Comparison of ENCODE assay signal across 31 cellular contexts in the genomic region with DNA sequence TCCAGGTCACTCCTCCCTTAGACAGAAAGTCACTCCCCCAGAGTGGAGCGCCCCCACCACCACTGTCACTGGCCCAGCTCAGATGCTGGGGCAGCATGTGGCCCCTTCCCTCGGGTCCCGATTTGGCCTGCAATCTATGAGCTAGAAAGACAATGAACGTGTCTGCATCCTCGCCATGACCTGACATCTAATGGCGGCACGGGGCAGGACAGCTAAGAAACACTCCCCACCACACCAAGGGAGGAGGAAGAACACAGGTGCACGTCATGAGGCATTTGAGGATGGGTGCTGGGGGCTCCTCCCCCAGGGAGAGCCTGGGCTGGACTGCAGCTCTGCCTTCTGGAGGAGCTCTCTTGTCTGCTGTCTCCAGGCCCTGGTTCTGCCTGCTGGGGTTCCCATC. TPM values are rescaled to one million over a fixed set of nuclear protein-coding genes. Genes with fewer than 3 reads are reported as not detected.
"Had no signal": no experiment of that assay in that cellular context is flagged by ENCODE, and none has a peak within 500 bp of the region (broad histone marks: within the 10 kb centered on the region; RNA-seq: fewer than 3 reads in every experiment).

No MANE protein-coding gene starts in this region.

- H3K9ac ChIP-seq: SK-N-SH had no signal

- H3K36me3 ChIP-seq: brain microvascular endothelial cell, MG63, Peyer's patch, SJSA1 had no signal

- DNase-seq: activated CD4-positive, alpha-beta memory T cell treated with anti-CD3 and anti-CD28 coated beads for 36 hours; activated CD4-positive, alpha-beta T cell treated with anti-CD3 and anti-CD28 coated beads, Interleukin-2, amount 50 U/mL, for 1 hour; activated effector memory CD4-positive, alpha-beta T cell treated with Interleukin-2 at 50 U/mL for 16 hours; activated naive CD4-positive, alpha-beta T cell treated with anti-CD3 and anti-CD28 coated beads, Interleukin-2, amount 10 ng/mL, durations not matched to agents 7 days and 5 days; activated naive CD8-positive, alpha-beta T cell treated with anti-CD3 and anti-CD28 coated beads, Interleukin-2, amount 50 U/mL, for 24 hours; activated T-cell treated with anti-CD3 and anti-CD28 coated beads, Interleukin-2, amount 50 U/mL, for 24 hours; anterior cingulate cortex; brain microvascular endothelial cell; central memory CD4-positive, alpha-beta T cell; Kasumi-1; KG1; MG63; NCI-H1048; NCI-H1436 treated with DMSO at 0.1 percent for 48 hours; NCI-H1694 treated with DMSO at 0.1 percent for 48 hours; NCI-H2029 treated with DMSO at 0.1 percent for 48 hours; NCI-H2107; NCI-H2171; NCI-H510A; NCI-H526; NCI-H748 treated with DMSO at 0.1 percent for 48 hours; NK-92 treated with Interleukin-12 subunit alpha and Interleukin-12 subunit beta, amount 100 ng/mL, for 24 hours; PC-3; Peyer's patch; RPMI8226; SHP77 treated with DMSO at 0.1 percent for 48 hours; SK-N-SH had no signal

- H3K4me1 Mint-ChIP-seq: activated naive CD4-positive, alpha-beta T cell treated with anti-CD3 and anti-CD28 coated beads, Interleukin-2, amount 10 ng/mL, durations not matched to agents 7 days and 5 days; activated naive CD8-positive, alpha-beta T cell treated with anti-CD3 and anti-CD28 coated beads, Interleukin-2, amount 50 U/mL, for 24 hours had no signal

- H3K27me3 ChIP-seq: brain microvascular endothelial cell, MG63, Peyer's patch, SJSA1 had no signal

- H3K4me2 ChIP-seq: SK-N-SH had no signal

- H3K4me1 ChIP-seq: Peyer's patch, SJSA1 had no signal

- H3K4me3 ChIP-seq: MG63, Peyer's patch, SJSA1 had no signal

- H3K27ac ChIP-seq: brain microvascular endothelial cell, Peyer's patch, SJSA1 had no signal

- H3K27ac Mint-ChIP-seq: activated CD4-positive, alpha-beta memory T cell treated with anti-CD3 and anti-CD28 coated beads for 36 hours; activated naive CD4-positive, alpha-beta T cell treated with anti-CD3 and anti-CD28 coated beads, Interleukin-2, amount 10 ng/mL, durations not matched to agents 7 days and 5 days; activated naive CD8-positive, alpha-beta T cell; activated naive CD8-positive, alpha-beta T cell treated with anti-CD3 and anti-CD28 coated beads, Interleukin-2, amount 50 U/mL, for 24 hours; activated T-cell treated with anti-CD3 and anti-CD28 coated beads, Interleukin-2, amount 50 U/mL, for 24 hours; T-helper 1 cell treated with Interleukin-12 subunit alpha and Interleukin-12 subunit beta and Interleukin-4 antibody, amounts not matched to agents 30 μg/mL and 1 μg/mL, for 36 hours; T-helper 2 cell treated with Interferon-gamma antibody and Interleukin-4, amounts not matched to agents 5 μg/mL and 100 μg/mL, for 36 hours had no signal

- H3K9me3 ChIP-seq: MG63, Peyer's patch, SJSA1, SK-N-SH had no signal

- ATAC-seq: activated naive CD8-positive, alpha-beta T cell treated with anti-CD3 and anti-CD28 coated beads, Interleukin-2, amount 50 U/mL, for 24 hours; PC-3 had no signal

- H3K4me3 Mint-ChIP-seq: activated CD4-positive, alpha-beta memory T cell treated with anti-CD3 and anti-CD28 coated beads for 36 hours; activated naive CD4-positive, alpha-beta T cell treated with anti-CD3 and anti-CD28 coated beads, Interleukin-2, amount 10 ng/mL, durations not matched to agents 7 days and 5 days; activated naive CD8-positive, alpha-beta T cell; activated naive CD8-positive, alpha-beta T cell treated with anti-CD3 and anti-CD28 coated beads, Interleukin-2, amount 50 U/mL, for 24 hours; activated T-cell treated with anti-CD3 and anti-CD28 coated beads, Interleukin-2, amount 50 U/mL, for 24 hours; T-helper 1 cell treated with Interleukin-12 subunit alpha and Interleukin-12 subunit beta and Interleukin-4 antibody, amounts not matched to agents 30 μg/mL and 1 μg/mL, for 36 hours; T-helper 2 cell treated with Interferon-gamma antibody and Interleukin-4, amounts not matched to agents 5 μg/mL and 100 μg/mL, for 36 hours had no signal

- H3K9me3 Mint-ChIP-seq: activated CD4-positive, alpha-beta memory T cell treated with anti-CD3 and anti-CD28 coated beads for 36 hours; activated naive CD4-positive, alpha-beta T cell treated with anti-CD3 and anti-CD28 coated beads, Interleukin-2, amount 10 ng/mL, durations not matched to agents 7 days and 5 days; activated naive CD8-positive, alpha-beta T cell treated with anti-CD3 and anti-CD28 coated beads, Interleukin-2, amount 50 U/mL, for 24 hours; activated T-cell treated with anti-CD3 and anti-CD28 coated beads, Interleukin-2, amount 50 U/mL, for 24 hours; T-helper 1 cell treated with Interleukin-12 subunit alpha and Interleukin-12 subunit beta and Interleukin-4 antibody, amounts not matched to agents 30 μg/mL and 1 μg/mL, for 36 hours; T-helper 2 cell treated with Interferon-gamma antibody and Interleukin-4, amounts not matched to agents 5 μg/mL and 100 μg/mL, for 36 hours had no signal

- H3K36me3 Mint-ChIP-seq: activated CD4-positive, alpha-beta memory T cell treated with anti-CD3 and anti-CD28 coated beads for 36 hours; activated naive CD4-positive, alpha-beta T cell treated with anti-CD3 and anti-CD28 coated beads, Interleukin-2, amount 10 ng/mL, durations not matched to agents 7 days and 5 days; activated naive CD8-positive, alpha-beta T cell had no signal

RNA-seq across cellular contexts. Expression of gene RNF212, which starts 8.7 kb away (rescaled TPM):
- total RNA-seq: PC-3, SJSA1 had no signal
